ENCODE assay signal across 25 cellular contexts in genomic region chr9:93652604-93653592, GRCh38.
A peak's percentile ranks its signal among the peaks of the same experiment; 100 is the strongest.
DNase-seq lines count a peak whose midpoint lies in the region; ATAC-seq, FAIRE-seq and TF ChIP-seq lines count a peak whose summit lies in the region.
"Had no signal": no experiment of that assay in that cellular context is flagged by ENCODE, and none has a peak within 500 bp of the region (broad histone marks: within the 10 kb centered on the region; RNA-seq: fewer than 3 reads in every experiment).

No MANE protein-coding gene starts in this region.

- TF ChIP-seq RAD21 in H1 (IDR thresholded peaks at IDR 0.05 in 1 of 2, conservative IDR thresholded peaks at IDR 0.05 in 1 of 2; ENCODE audit: low read depth in 2 of 2, low read length in 2 of 2), result no peak

- no peak overlapping the region for H2BK120ac ChIP-seq in H1 (replicated peaks; ENCODE audit: low read depth, low read length)

- H3K79me1 ChIP-seq in H1 (ENCODE audit: low read depth, low read length), result no peaks in the 10 kb centered on the region

- TF ChIP-seq CTCF in natural killer cell (IDR thresholded peaks at IDR 0.05) (no peak), H1 (IDR thresholded peaks at IDR 0.05; ENCODE audit: control extremely low read depth in 1 of 3, insufficient read depth in 1 of 3, low read depth in 1 of 3, low read length in 3 of 3) (no peak), mucosa of descending colon (IDR thresholded peaks at IDR 0.05) (no peak)

- 0 out of 2 replicates have a peak overlapping the region, but pooled peaks have one; percentile 71 for H4K8ac ChIP-seq in H1 (ENCODE audit: extremely low read depth, insufficient read depth, low read length)

- no peak overlapping the region for H3K4ac ChIP-seq in H1 (replicated peaks; ENCODE audit: insufficient read length, low read depth, low read length)

- no peak overlapping the region for H3K14ac ChIP-seq in H1 (ENCODE audit: insufficient read length)

- POLR2A ChIA-PET in H1 (lab: Charles Lee; ENCODE audit: partially characterized antibody), result interaction anchor here (1.3 kb wide), 1 partner anchor 12 kb away, joined by 3 read pairs; no protein-coding TSS in a partner anchor

- no peaks in the 10 kb centered on the region for H3K9me3 ChIP-seq in H1 (ENCODE audit: insufficient read depth in 2 of 2, low read depth in 1 of 2, low read length in 1 of 2)
- H3K9me3 ChIP-seq in mucosa of descending colon, result no peaks in the 10 kb centered on the region

- DNase-seq in natural killer cell treated with Interleukin-12 subunit alpha and Interleukin-12 subunit beta and Interleukin-15 and Interleukin-18, amount 100 ng/mL, for 72 hours (ENCODE audit: low spot score), result peak; percentile 38
- no peak for DNase-seq in natural killer cell
- DNase-seq in H1 (ENCODE audit: low read depth in 1 of 2, low spot score in 2 of 2), result no peak
- peak in 2 of 3 donors; percentile 13 to 36 for DNase-seq in mucosa of descending colon
- no peak for DNase-seq in activated T-cell treated with anti-CD3 and anti-CD28 coated beads, Interleukin-2, amount 50 U/mL, for 48 hours
- no peak for DNase-seq in activated CD4-positive, alpha-beta T cell treated with anti-CD3 and anti-CD28 coated beads for 4 hours
- no peak for DNase-seq in globus pallidus (ENCODE audit: low spot score)
- DNase-seq: activated CD4-positive, alpha-beta T cell treated with anti-CD3 and anti-CD28 coated beads, Interleukin-2, amount 50 U/mL, for 1 hour; amniotic stem cell; C1 segment of cervical spinal cord; cortex of kidney; DND-41; H9; islet precursor cell; Kasumi-1; mammary epithelial cell; NCI-H187 treated with DMSO at 0.1 percent for 48 hours; NCI-H526; retina; stimulated activated CD4-positive, alpha-beta T cell treated with anti-CD3 and anti-CD28 coated beads, Interleukin-4, amount 100 ng/mL, for 4 hours; stimulated activated naive CD4-positive, alpha-beta T cell treated with Interleukin-2 at 50 U/mL for 16 hours had no signal

- H3K23me2 ChIP-seq in H1 (ENCODE audit: low read depth, low read length), result no peaks in the 10 kb centered on the region

- H4K91ac ChIP-seq in H1 (replicated peaks; ENCODE audit: insufficient read length, low read length), result no peak overlapping the region

- no peak overlapping the region for H2BK15ac ChIP-seq in H1 (ENCODE audit: low read length)

- H2BK20ac ChIP-seq in H1 (ENCODE audit: low read length), result no peak overlapping the region

- no peak overlapping the region for H3K27ac Mint-ChIP-seq in natural killer cell treated with Interleukin-12 subunit alpha and Interleukin-12 subunit beta and Interleukin-15 and Interleukin-18, amount 100 ng/mL, for 72 hours
- peak overlapping the region in 1 of 2 donors; percentile 47 for H3K27ac Mint-ChIP-seq in natural killer cell
- H3K27ac Mint-ChIP-seq: T-helper 1 cell treated with Interleukin-12 subunit alpha and Interleukin-12 subunit beta and Interleukin-4 antibody, amounts not matched to agents 30 μg/mL and 1 μg/mL, for 36 hours had no signal

- no peak overlapping the region for H2BK5ac ChIP-seq in H1 (ENCODE audit: low read depth, low read length)

- H3K4me2 ChIP-seq in H1 (ENCODE audit: insufficient read depth in 1 of 2, low read depth in 2 of 2, low read length in 2 of 2), result no peak overlapping the region

- H3K4me3 Mint-ChIP-seq in natural killer cell treated with Interleukin-12 subunit alpha and Interleukin-12 subunit beta and Interleukin-15 and Interleukin-18, amount 100 ng/mL, for 72 hours, result no peak overlapping the region
- no peak overlapping the region for H3K4me3 Mint-ChIP-seq in natural killer cell
- H3K4me3 Mint-ChIP-seq: H9; T-helper 1 cell treated with Interleukin-12 subunit alpha and Interleukin-12 subunit beta and Interleukin-4 antibody, amounts not matched to agents 30 μg/mL and 1 μg/mL, for 36 hours had no signal

- no peaks in the 10 kb centered on the region for H3K27me3 Mint-ChIP-seq in natural killer cell treated with Interleukin-12 subunit alpha and Interleukin-12 subunit beta and Interleukin-15 and Interleukin-18, amount 100 ng/mL, for 72 hours
- no peaks in the 10 kb centered on the region for H3K27me3 Mint-ChIP-seq in natural killer cell (ENCODE audit: low read depth in 2 of 2)

- no peak for FAIRE-seq in H1 (lab: Jason Lieb, UNC)
- FAIRE-seq: GM12891 had no signal

- no peaks in the 10 kb centered on the region for H3K27me3 ChIP-seq in H1 (replicated peaks in 1 of 4; ENCODE audit: control insufficient read depth in 3 of 4, extremely low read depth in 1 of 4, insufficient read depth in 3 of 4, low read length in 3 of 4)

- no peak overlapping the region for H3K4me3 ChIP-seq in H1 (ENCODE audit: extremely low read depth in 1 of 4, insufficient read depth in 2 of 4, low read depth in 3 of 4, low read length in 4 of 4)
- H3K4me3 ChIP-seq in mucosa of descending colon, result no peak overlapping the region

- no peak for TF ChIP-seq POLR2A in H1 (IDR thresholded peaks at IDR 0.05; ENCODE audit: control extremely low read depth in 1 of 2, low read depth in 2 of 2, low read length in 2 of 2)

- no peak overlapping the region for H3K56ac ChIP-seq in H1 (replicated peaks; ENCODE audit: insufficient read length, low read depth, low read length)

- CTCF ChIA-PET in H1 (lab: Charles Lee; ENCODE audit: partially characterized antibody), result interaction anchor here (1.0 to 2.1 kb wide), 2 partner anchors 65 to 223 kb away, joined by 3 to 4 read pairs; no protein-coding TSS in a partner anchor

- TF ChIP-seq EP300 in H1 (IDR thresholded peaks at IDR 0.05; ENCODE audit: borderline replicate concordance in 1 of 2, low read depth in 2 of 2, low read length in 2 of 2), result no peak

- H3K4me1 ChIP-seq in H1 (replicated peaks in 1 of 4; ENCODE audit: control insufficient read depth in 3 of 4, insufficient read depth in 4 of 4, low read length in 3 of 4), result no peaks in the 10 kb centered on the region
- no peaks in the 10 kb centered on the region for H3K4me1 ChIP-seq in mucosa of descending colon (ENCODE audit: low read depth)

- no peak overlapping the region for H3K27ac ChIP-seq in H1 (ENCODE audit: low read depth, low read length)

- H3K9ac ChIP-seq in H1 (replicated peaks in 1 of 4; ENCODE audit: extremely low read depth in 1 of 4, low read depth in 3 of 4, low read length in 3 of 4), result no peak overlapping the region

- no peak for ATAC-seq in natural killer cell treated with Interleukin-12 subunit alpha and Interleukin-12 subunit beta and Interleukin-15 and Interleukin-18, amount 100 ng/mL, for 72 hours
- ATAC-seq in natural killer cell, result no peak
- ATAC-seq in mucosa of descending colon, result no peak
- no peak for ATAC-seq in HG02938 (IDR thresholded peaks at IDR 0.05; ENCODE audit: unreplicated experiment)
- ATAC-seq: Panc1 had no signal

- no peak overlapping the region for H2AK5ac ChIP-seq in H1 (ENCODE audit: low read depth, low read length)

- WGBS in H1 (ENCODE audit: extremely low coverage in 1 of 2, insufficient coverage in 1 of 2, insufficient read length in 1 of 2, insufficient replicate concordance in 2 of 2, low coverage in 1 of 2, low lambda C conversion rate in 2 of 2, missing lambda C conversion rate in 1 of 2), 2 experiments, result 89% methylated on average over 20 of the region's 24 CpGs; no CpG with 5 or more reads in 1 of the 2 experiments

- H3K36me3 ChIP-seq in H1 (ENCODE audit: control insufficient read depth in 2 of 4, insufficient read depth in 4 of 4, low read length in 3 of 4) (peaks cover 3 to 12% (median 11%) of the 10 kb centered on the region in 4 experiments; a peak in 5 of 8 replicates), mucosa of descending colon (ENCODE audit: low read depth) (peaks cover 12% of the 10 kb centered on the region)

- H2AFZ ChIP-seq in H1 (ENCODE audit: low read length), result no peak overlapping the region

- no peaks in the 10 kb centered on the region for H3K36me3 Mint-ChIP-seq in natural killer cell treated with Interleukin-12 subunit alpha and Interleukin-12 subunit beta and Interleukin-15 and Interleukin-18, amount 100 ng/mL, for 72 hours
- H3K36me3 Mint-ChIP-seq in natural killer cell, result no peaks in the 10 kb centered on the region

- H4K5ac ChIP-seq in H1 (ENCODE audit: insufficient read length, low read depth, low read length), result no peak overlapping the region

- H3K79me2 ChIP-seq in H1 (ENCODE audit: control insufficient read depth in 1 of 2, insufficient read depth in 2 of 2, low read length in 2 of 2), result no peaks in the 10 kb centered on the region

- H3K4me1 Mint-ChIP-seq in natural killer cell treated with Interleukin-12 subunit alpha and Interleukin-12 subunit beta and Interleukin-15 and Interleukin-18, amount 100 ng/mL, for 72 hours (ENCODE audit: low read depth in 2 of 2), result peaks cover 0 to 6% of the 10 kb centered on the region in 2 donors
- H3K4me1 Mint-ChIP-seq in natural killer cell, result peaks cover 0 to 7% of the 10 kb centered on the region in 2 donors
- H3K4me1 Mint-ChIP-seq: H9 had no signal

- intact Hi-C loops in natural killer cell (cut with micrococcal nuclease), result no loop called here
- intact Hi-C loops in mucosa of descending colon (cut with DNase I, micrococcal nuclease), result no loop called here

- no peak overlapping the region for H3K23ac ChIP-seq in H1 (ENCODE audit: insufficient read length)

- H3K18ac ChIP-seq in H1 (ENCODE audit: extremely low read depth, low read length), result no peak overlapping the region

- peaks cover 0 to 8% of the 10 kb centered on the region in 2 experiments for H4K20me1 ChIP-seq in H1 (replicated peaks in 1 of 2; ENCODE audit: control insufficient read depth in 1 of 2, insufficient read depth in 2 of 2, low read length in 2 of 2)

- H3K9me3 Mint-ChIP-seq in natural killer cell treated with Interleukin-12 subunit alpha and Interleukin-12 subunit beta and Interleukin-15 and Interleukin-18, amount 100 ng/mL, for 72 hours, result no peaks in the 10 kb centered on the region
- H3K9me3 Mint-ChIP-seq in natural killer cell, result no peaks in the 10 kb centered on the region
- H3K9me3 Mint-ChIP-seq: H9; T-helper 1 cell treated with Interleukin-12 subunit alpha and Interleukin-12 subunit beta and Interleukin-4 antibody, amounts not matched to agents 30 μg/mL and 1 μg/mL, for 36 hours had no signal

- no peak overlapping the region for H2BK12ac ChIP-seq in H1 (ENCODE audit: low read depth, low read length)

TF ChIP-seq in H1, 55 proteins besides CTCF, POLR2A, EP300 and RAD21 (continues in another document):
- TF ChIP-seq POLR2AphosphoS5 (IDR thresholded peaks at IDR 0.05; ENCODE audit: low read depth, low read length) (no peak), CHD1 (IDR thresholded peaks at IDR 0.05; ENCODE audit: low read depth, low read length) (no peak), RXRA (IDR thresholded peaks at IDR 0.05; ENCODE audit: insufficient read depth, low read depth, low read length) (no peak), SAP30 (IDR thresholded peaks at IDR 0.05; ENCODE audit: insufficient read depth, insufficient replicate concordance, low read length) (no peak), SIRT6 (IDR thresholded peaks at IDR 0.05; ENCODE audit: low read length) (no peak), FOSL1 (IDR thresholded peaks at IDR 0.05; ENCODE audit: insufficient read depth, low read depth, low read length) (no peak), YY1 (IDR thresholded peaks at IDR 0.05; ENCODE audit: low read depth, low read length) (no peak), CREB1 (IDR thresholded peaks at IDR 0.05) (no peak), NRF1 (IDR thresholded peaks at IDR 0.05; ENCODE audit: low read depth, low read length) (no peak), PHF8 (conservative IDR thresholded peaks at IDR 0.05; ENCODE audit: low read depth, low read length) (no peak)

Comparison
In these comparisons a context has a peak if more than half of its experiments do, and no peak if none do; other contexts are left out.
1. DNase-seq: peak in natural killer cell treated with Interleukin-12 subunit alpha and Interleukin-12 subunit beta and Interleukin-15 and Interleukin-18, amount 100 ng/mL, for 72 hours (single experiment) and mucosa of descending colon (2 of 3); none in natural killer cell (single experiment), H1 (0 of 2), activated T-cell treated with anti-CD3 and anti-CD28 coated beads, Interleukin-2, amount 50 U/mL, for 48 hours (0 of 2), activated CD4-positive, alpha-beta T cell treated with anti-CD3 and anti-CD28 coated beads for 4 hours (0 of 2) and globus pallidus (single experiment).